In genomic region chr5:112612663-112613062, GRCh38 we compare ENCODE assay signal across 16 cellular contexts.
DNase-seq lines count a peak whose midpoint lies in the region; ATAC-seq and TF ChIP-seq lines count a peak whose summit lies in the region.
"Had no signal": no experiment of that assay in that cellular context is flagged by ENCODE, and none has a peak within 500 bp of the region (broad histone marks: within the 10 kb centered on the region; RNA-seq: fewer than 3 reads in every experiment).

No MANE protein-coding gene starts in this region.

- H3K9ac ChIP-seq in Loucy (ENCODE audit: low read depth, low read length, poor library complexity, severe bottlenecking) = no peak overlapping the region
- no peak overlapping the region for H3K9ac ChIP-seq in OCI-LY3 (ENCODE audit: low read length)
- H3K9ac ChIP-seq: BLaER1 treated with 17β-estradiol and CSF1 and Interleukin-3, amounts not matched to agents 10 nM and 100 nM had no signal

- no peaks in the 10 kb centered on the region for H3K9me2 ChIP-seq in Loucy (replicated peaks; ENCODE audit: low read depth, low read length)

- ATAC-seq in lower lobe of right lung (peak; percentile 67 to 74), upper lobe of right lung (peak; percentile 75), HG03442 (IDR thresholded peaks at IDR 0.05; ENCODE audit: unreplicated experiment) (no peak)
- ATAC-seq: HCT116 had no signal

- H3K4me1 ChIP-seq in Loucy (ENCODE audit: insufficient read depth, low read length, poor library complexity, severe bottlenecking) (no peaks in the 10 kb centered on the region), OCI-LY3 (ENCODE audit: low read length) (peaks cover 13% of the 10 kb centered on the region), lower lobe of right lung (no peaks in the 10 kb centered on the region), upper lobe of right lung (no peaks in the 10 kb centered on the region), ovary (ENCODE audit: insufficient read depth) (no peaks in the 10 kb centered on the region)
- H3K4me1 ChIP-seq: BLaER1 treated with 17β-estradiol and CSF1 and Interleukin-3, amounts not matched to agents 10 nM and 100 nM; Caco-2 had no signal

- no peak for DNase-seq in lower lobe of right lung
- no peak for DNase-seq in upper lobe of right lung
- no peak for DNase-seq in COLO668 (lab: John Stamatoyannopoulos, UW; ENCODE audit: unreplicated experiment)
- no peak for DNase-seq in ovary
- DNase-seq: 8988T; Caco-2; CD8-positive, alpha-beta memory T cell; GOT3; H7; HFFc6; IMR-90 had no signal

- H2AFZ ChIP-seq in Loucy (ENCODE audit: low read length) (peak overlapping the region; percentile 60; the same call in 1 of the 2 replicates), OCI-LY3 (ENCODE audit: low read depth, low read length) (peak overlapping the region; percentile 70; the same call in 1 of the 2 replicates)

- H4K20me1 ChIP-seq in Loucy (ENCODE audit: insufficient read depth, low read length, poor library complexity, severe bottlenecking) (no peaks in the 10 kb centered on the region), OCI-LY3 (ENCODE audit: insufficient read depth, low read length) (no peaks in the 10 kb centered on the region)
- H4K20me1 ChIP-seq: BLaER1 treated with 17β-estradiol and CSF1 and Interleukin-3, amounts not matched to agents 10 nM and 100 nM had no signal

- H3K4me2 ChIP-seq in Loucy (ENCODE audit: low read depth, low read length, poor library complexity, severe bottlenecking) = no peak overlapping the region
- H3K4me2 ChIP-seq in OCI-LY3 (ENCODE audit: low read length) = no peak overlapping the region
- H3K4me2 ChIP-seq: BLaER1 treated with 17β-estradiol and CSF1 and Interleukin-3, amounts not matched to agents 10 nM and 100 nM had no signal

- no peak for TF ChIP-seq CTCF in Loucy (conservative IDR thresholded peaks at IDR 0.05; ENCODE audit: low read length)
- no peak for TF ChIP-seq CTCF in OCI-LY3 (IDR thresholded peaks at IDR 0.05; ENCODE audit: low read depth, low read length)
- no peak for TF ChIP-seq CTCF in lower lobe of right lung (IDR thresholded peaks at IDR 0.05)
- TF ChIP-seq CTCF in upper lobe of right lung (IDR thresholded peaks at IDR 0.05) = no peak
- no peak for TF ChIP-seq CTCF in ovary (IDR thresholded peaks at IDR 0.05)

- TF ChIP-seq EP300 in ovary (IDR thresholded peaks at IDR 0.05) = no peak

- H3K36me3 ChIP-seq in Loucy (ENCODE audit: insufficient read depth, low read length) = no peaks in the 10 kb centered on the region
- no peaks in the 10 kb centered on the region for H3K36me3 ChIP-seq in OCI-LY3 (replicated peaks; ENCODE audit: low read depth, low read length)
- no peaks in the 10 kb centered on the region for H3K36me3 ChIP-seq in lower lobe of right lung
- no peaks in the 10 kb centered on the region for H3K36me3 ChIP-seq in upper lobe of right lung
- no peaks in the 10 kb centered on the region for H3K36me3 ChIP-seq in ovary
- H3K36me3 ChIP-seq: BLaER1 treated with 17β-estradiol and CSF1 and Interleukin-3, amounts not matched to agents 10 nM and 100 nM had no signal

- H3K9me3 ChIP-seq in Loucy (ENCODE audit: insufficient read depth, low read depth, low read length) = no peaks in the 10 kb centered on the region
- H3K9me3 ChIP-seq in OCI-LY3 (ENCODE audit: insufficient read depth, low read length) = no peaks in the 10 kb centered on the region
- no peaks in the 10 kb centered on the region for H3K9me3 ChIP-seq in lower lobe of right lung
- no peaks in the 10 kb centered on the region for H3K9me3 ChIP-seq in upper lobe of right lung
- no peaks in the 10 kb centered on the region for H3K9me3 ChIP-seq in ovary
- H3K9me3 ChIP-seq: BLaER1 treated with 17β-estradiol and CSF1 and Interleukin-3, amounts not matched to agents 10 nM and 100 nM; Caco-2 had no signal

- intact Hi-C loops in lower lobe of right lung (cut with DNase I) = no loop called here
- intact Hi-C loops in upper lobe of right lung (cut with DNase I) = no loop called here
- intact Hi-C loops in ovary (cut with DNase I) = no loop called here

- H3K4me3 ChIP-seq in Loucy (ENCODE audit: low read length, poor library complexity, severe bottlenecking) = no peak overlapping the region
- H3K4me3 ChIP-seq in OCI-LY3 (ENCODE audit: low read length) = no peak overlapping the region
- H3K4me3 ChIP-seq in lower lobe of right lung = no peak overlapping the region
- H3K4me3 ChIP-seq in upper lobe of right lung = no peak overlapping the region
- H3K4me3 ChIP-seq in ovary = no peak overlapping the region
- H3K4me3 ChIP-seq: BLaER1 treated with 17β-estradiol and CSF1 and Interleukin-3, amounts not matched to agents 10 nM and 100 nM had no signal

- 90 to 96% (median 91%) methylated on average over 4 of the region's 4 CpGs for WGBS in ovary, 3 donors

- H3K27me3 ChIP-seq in Loucy (ENCODE audit: insufficient read depth, low read length, poor library complexity, severe bottlenecking) (no peaks in the 10 kb centered on the region), OCI-LY3 (ENCODE audit: low read depth, low read length) (no peaks in the 10 kb centered on the region), lower lobe of right lung (ENCODE audit: low read depth) (no peaks in the 10 kb centered on the region), upper lobe of right lung (no peaks in the 10 kb centered on the region), ovary (no peaks in the 10 kb centered on the region)
- H3K27me3 ChIP-seq: BLaER1 treated with 17β-estradiol and CSF1 and Interleukin-3, amounts not matched to agents 10 nM and 100 nM had no signal

- no peak for TF ChIP-seq POLR2A in ovary (IDR thresholded peaks at IDR 0.05)

- H3F3A ChIP-seq in Loucy (ENCODE audit: low read depth) = no peaks in the 10 kb centered on the region

- H3K79me2 ChIP-seq in Loucy (ENCODE audit: insufficient read depth, low read length) = no peaks in the 10 kb centered on the region
- no peaks in the 10 kb centered on the region for H3K79me2 ChIP-seq in OCI-LY3 (ENCODE audit: low read length)

- H3K27ac ChIP-seq in OCI-LY3 (ENCODE audit: low read length) (no peak overlapping the region), lower lobe of right lung (no peak overlapping the region), upper lobe of right lung (no peak overlapping the region), ovary (no peak overlapping the region)
- H3K27ac ChIP-seq: BLaER1 treated with 17β-estradiol and CSF1 and Interleukin-3, amounts not matched to agents 10 nM and 100 nM had no signal
